Comparison of ENCODE assay signal across 8 cellular contexts in genomic region chr7:36192050-36192824, GRCh38. TPM values are rescaled to one million over a fixed set of nuclear protein-coding genes. Genes with fewer than 3 reads are reported as not detected.
DNase-seq lines count a peak whose midpoint lies in the region; ATAC-seq, FAIRE-seq and TF ChIP-seq lines count a peak whose summit lies in the region.

No MANE protein-coding gene starts in this region.

- H3K27me3 Mint-ChIP-seq in activated T-helper 1 cell treated with anti-CD3 and anti-CD28 coated beads, Interleukin-12 subunit alpha, Interleukin-12 subunit beta, Interleukin-2, Interleukin-4 antibody, amounts not matched to agents 30 ng/mL and 10 ng/mL and 1 ng/mL, durations not matched to agents 14 hours and 24 hours and 36 hours (ENCODE audit: insufficient read depth), result peaks cover 4% of the 10 kb centered on the region

- no peak for TF ChIP-seq CTCF in AG09309 (IDR thresholded peaks at IDR 0.05; ENCODE audit: control insufficient read depth, insufficient read depth, low read depth, low read length, missing control alignments)

- 41 to 44% methylated on average over 11 of the region's 11 CpGs for WGBS in GM23248 (ENCODE audit: low coverage in 1 of 2, low lambda C conversion rate in 2 of 2, missing lambda C conversion rate in 2 of 2), 2 experiments

- peak overlapping the region; percentile 73 for H3K27ac ChIP-seq in GM23248

- H3K36me3 Mint-ChIP-seq in activated T-helper 1 cell treated with anti-CD3 and anti-CD28 coated beads, Interleukin-12 subunit alpha, Interleukin-12 subunit beta, Interleukin-2, Interleukin-4 antibody, amounts not matched to agents 30 ng/mL and 10 ng/mL and 1 ng/mL, durations not matched to agents 14 hours and 24 hours and 36 hours (ENCODE audit: low read depth), result peaks cover 2% of the 10 kb centered on the region

- H3F3A ChIP-seq in GM23248 (ENCODE audit: insufficient read depth), result peaks cover 18% of the 10 kb centered on the region

- in situ Hi-C loops in GM23248 (cut with MboI), result no loop called here

- H2AFZ ChIP-seq in GM23248, result peak overlapping the region; percentile 73

- no peaks in the 10 kb centered on the region for H3K9me3 ChIP-seq in GM23248 (ENCODE audit: low read depth)

- peaks cover 24% of the 10 kb centered on the region for H3K4me1 ChIP-seq in GM23248 (ENCODE audit: insufficient read depth)

- H3K4me2 ChIP-seq in GM23248 (ENCODE audit: unreplicated experiment), result peak overlapping the region; percentile 93

- H3K9me2 ChIP-seq in GM23248 (ENCODE audit: insufficient read depth), result no peaks in the 10 kb centered on the region

- no peak overlapping the region for H3K27ac Mint-ChIP-seq in activated T-helper 1 cell treated with anti-CD3 and anti-CD28 coated beads, Interleukin-12 subunit alpha, Interleukin-12 subunit beta, Interleukin-2, Interleukin-4 antibody, amounts not matched to agents 30 ng/mL and 10 ng/mL and 1 ng/mL, durations not matched to agents 14 hours and 24 hours and 36 hours

- no peaks in the 10 kb centered on the region for H4K20me1 ChIP-seq in GM23248 (ENCODE audit: insufficient read depth)

- H3K36me3 ChIP-seq in GM23248 (ENCODE audit: low read depth), result no peaks in the 10 kb centered on the region

- peak overlapping the region; percentile 69 for H3K9ac ChIP-seq in GM23248

- H3K4me3 ChIP-seq in AG09309 (ENCODE audit: control insufficient read depth, low read depth, low read length) (no peak overlapping the region), GM23248 (peak overlapping the region; percentile 64)

- peak; percentile 80 for FAIRE-seq in islet of Langerhans (lab: Jason Lieb, UNC)

- intact Hi-C loops in activated T-helper 1 cell treated with anti-CD3 and anti-CD28 coated beads, Interleukin-12 subunit alpha, Interleukin-12 subunit beta, Interleukin-2, Interleukin-4 antibody, amounts not matched to agents 30 ng/mL and 10 ng/mL and 1 ng/mL, durations not matched to agents 14 hours and 24 hours and 36 hours (cut with micrococcal nuclease), result no loop called here

- no peaks in the 10 kb centered on the region for H3K27me3 ChIP-seq in GM23248 (replicated peaks; ENCODE audit: insufficient read depth)

- peak; percentile 49 for TF ChIP-seq POLR2A in Raji (IDR thresholded peaks at IDR 0.05; ENCODE audit: insufficient read depth, low read depth, low read length)

- H3K9me3 Mint-ChIP-seq in activated T-helper 1 cell treated with anti-CD3 and anti-CD28 coated beads, Interleukin-12 subunit alpha, Interleukin-12 subunit beta, Interleukin-2, Interleukin-4 antibody, amounts not matched to agents 30 ng/mL and 10 ng/mL and 1 ng/mL, durations not matched to agents 14 hours and 24 hours and 36 hours, result no peaks in the 10 kb centered on the region

- H3K79me2 ChIP-seq in GM23248 (ENCODE audit: insufficient read depth), result no peaks in the 10 kb centered on the region

- H3K4me1 Mint-ChIP-seq in activated T-helper 1 cell treated with anti-CD3 and anti-CD28 coated beads, Interleukin-12 subunit alpha, Interleukin-12 subunit beta, Interleukin-2, Interleukin-4 antibody, amounts not matched to agents 30 ng/mL and 10 ng/mL and 1 ng/mL, durations not matched to agents 14 hours and 24 hours and 36 hours (ENCODE audit: low read depth), result no peaks in the 10 kb centered on the region

- DNase-seq in AG09309 (ENCODE audit: low read depth), result peak; percentile 83
- DNase-seq in GM23248, result peak; percentile 93
- no peak for DNase-seq in NCI-H146 (lab: John Stamatoyannopoulos, UW)
- no peak for DNase-seq in activated T-helper 1 cell treated with anti-CD3 and anti-CD28 coated beads, Interleukin-12 subunit alpha, Interleukin-12 subunit beta, Interleukin-2, Interleukin-4 antibody, amounts not matched to agents 30 ng/mL and 10 ng/mL and 1 ng/mL, durations not matched to agents 14 hours and 24 hours and 36 hours (ENCODE audit: low spot score)

- H3K4me3 Mint-ChIP-seq in activated T-helper 1 cell treated with anti-CD3 and anti-CD28 coated beads, Interleukin-12 subunit alpha, Interleukin-12 subunit beta, Interleukin-2, Interleukin-4 antibody, amounts not matched to agents 30 ng/mL and 10 ng/mL and 1 ng/mL, durations not matched to agents 14 hours and 24 hours and 36 hours, result no peak overlapping the region

- ATAC-seq in GM18858 (IDR thresholded peaks at IDR 0.05; ENCODE audit: unreplicated experiment), result no peak
- no peak for ATAC-seq in HG03025 (IDR thresholded peaks at IDR 0.05; ENCODE audit: low FRiP score, unreplicated experiment)

RNA-seq across cellular contexts. Expression of gene EEPD1, which starts 39.2 kb away (rescaled TPM):
- 5.2 and 13.3 TPM in 2 replicates for total RNA-seq in GM23248 (2014; rRNA removed; shearing (Covaris generic))
- polyA plus RNA-seq in GM23248 (2016; fragmentation: Nextera tagmentation; extraction: Ambion mirVana), result 1.6 and 1.9 TPM in 2 replicates
- total RNA-seq in activated T-helper 1 cell treated with anti-CD3 and anti-CD28 coated beads, Interleukin-12 subunit alpha, Interleukin-12 subunit beta, Interleukin-2, Interleukin-4 antibody, amounts not matched to agents 30 ng/mL and 10 ng/mL and 1 ng/mL, durations not matched to agents 14 hours and 24 hours and 36 hours, result 0.91 and 1.5 TPM in 2 replicates

Comparison
In these comparisons a context has a peak if more than half of its experiments do, and no peak if none do; other contexts are left out.
1. DNase-seq: peak in AG09309 (single experiment) and GM23248 (single experiment); none in NCI-H146 (single experiment) and activated T-helper 1 cell treated with anti-CD3 and anti-CD28 coated beads, Interleukin-12 subunit alpha, Interleukin-12 subunit beta, Interleukin-2, Interleukin-4 antibody, amounts not matched to agents 30 ng/mL and 10 ng/mL and 1 ng/mL, durations not matched to agents 14 hours and 24 hours and 36 hours (single experiment).